ENCODE assay signal across 1 cellular context in genomic region chr2:10304458-10305253, GRCh38.
A peak's percentile ranks its signal among the peaks of the same experiment; 100 is the strongest.
TF ChIP-seq lines count a peak whose summit lies in the region.

No MANE protein-coding gene starts in this region.

TF ChIP-seq in HepG2, 621 proteins besides CTCF, POLR2A, EP300 and RAD21 (continued from another document and continues in another):
- TF ChIP-seq POGK (CRISPR knock-in tag; conservative IDR thresholded peaks at IDR 0.05) (0 out of 2 replicates have a peak, but pooled peaks have one; percentile 6), AGO1 (IDR thresholded peaks at IDR 0.05; ENCODE audit: low read depth, low read length, poor library complexity, severe bottlenecking) (peak; percentile 5), TGIF2 (CRISPR knock-in tag; IDR thresholded peaks at IDR 0.05) (no peak), ZNF674 (CRISPR knock-in tag; IDR thresholded peaks at IDR 0.05; ENCODE audit: low read depth) (no peak), MEIS1 (CRISPR knock-in tag; IDR thresholded peaks at IDR 0.05; ENCODE audit: borderline replicate concordance) (no peak), ZNF740 (CRISPR knock-in tag; IDR thresholded peaks at IDR 0.05) (no peak), ZNF414 (CRISPR knock-in tag; IDR thresholded peaks at IDR 0.05) (no peak), HNRNPUL1 (IDR thresholded peaks at IDR 0.05; ENCODE audit: low read depth, low read length) (no peak), DRAP1 (CRISPR knock-in tag; IDR thresholded peaks at IDR 0.05) (no peak), NFE2L1 (CRISPR knock-in tag; IDR thresholded peaks at IDR 0.05; ENCODE audit: borderline replicate concordance) (0 out of 2 replicates have a peak, but pooled peaks have one; percentile 18), HOXA5 (CRISPR knock-in tag; IDR thresholded peaks at IDR 0.05) (no peak), TEAD3 (CRISPR knock-in tag; optimal IDR thresholded peaks at IDR 0.05; ENCODE audit: borderline replicate concordance) (no peak), ARID5B (CRISPR knock-in tag; IDR thresholded peaks at IDR 0.05) (no peak), ZNF143 (CRISPR knock-in tag; IDR thresholded peaks at IDR 0.05) (no peak), HOXD1 (CRISPR knock-in tag; IDR thresholded peaks at IDR 0.05) (no peak), PLRG1 (conservative IDR thresholded peaks at IDR 0.05) (no peak), ZNF564 (CRISPR knock-in tag; IDR thresholded peaks at IDR 0.05) (no peak), SKIL (CRISPR knock-in tag; IDR thresholded peaks at IDR 0.05; ENCODE audit: borderline replicate concordance) (no peak), ZNF510 (CRISPR knock-in tag; IDR thresholded peaks at IDR 0.05; ENCODE audit: low read depth) (no peak), ZNF773 (CRISPR knock-in tag; IDR thresholded peaks at IDR 0.05; ENCODE audit: borderline replicate concordance) (no peak), ARID3A (IDR thresholded peaks at IDR 0.05; ENCODE audit: low read depth, low read length) (no peak), DDIT3 (CRISPR knock-in tag; IDR thresholded peaks at IDR 0.05) (no peak), ZNF597 (CRISPR knock-in tag; IDR thresholded peaks at IDR 0.05) (no peak), ZNF672 (CRISPR knock-in tag; IDR thresholded peaks at IDR 0.05) (no peak), ARNT (IDR thresholded peaks at IDR 0.05) (no peak), CHD2 (IDR thresholded peaks at IDR 0.05; ENCODE audit: low read depth, low read length) (no peak), YEATS4 (CRISPR knock-in tag; IDR thresholded peaks at IDR 0.05; ENCODE audit: borderline replicate concordance) (no peak), ZFYVE20 (CRISPR knock-in tag; IDR thresholded peaks at IDR 0.05; ENCODE audit: borderline replicate concordance, low read depth) (no peak), ZNF446 (CRISPR knock-in tag; IDR thresholded peaks at IDR 0.05) (no peak), ZNF563 (CRISPR knock-in tag; IDR thresholded peaks at IDR 0.05) (0 out of 2 replicates have a peak, but pooled peaks have one; percentile 8), SOX6 (IDR thresholded peaks at IDR 0.05) (no peak), SOX6 (CRISPR knock-in tag; IDR thresholded peaks at IDR 0.05) (no peak), HNRNPLL (IDR thresholded peaks at IDR 0.05; ENCODE audit: low read depth, low read length, poor library complexity, severe bottlenecking) (peak; percentile 2), GATA4 (IDR thresholded peaks at IDR 0.05; ENCODE audit: borderline replicate concordance, low read depth) (no peak), ZBTB7B (CRISPR knock-in tag; IDR thresholded peaks at IDR 0.05) (no peak), XRCC5 (optimal IDR thresholded peaks at IDR 0.05; ENCODE audit: low read length) (no peak), SIX1 (CRISPR knock-in tag; IDR thresholded peaks at IDR 0.05; ENCODE audit: borderline replicate concordance) (no peak), ZNF343 (CRISPR knock-in tag; IDR thresholded peaks at IDR 0.05) (0 out of 2 replicates have a peak, but pooled peaks have one; percentile 9), NFYB (CRISPR knock-in tag; IDR thresholded peaks at IDR 0.05) (no peak), ZBTB20 (CRISPR knock-in tag; IDR thresholded peaks at IDR 0.05; ENCODE audit: borderline replicate concordance, low read depth) (no peak), THAP9 (CRISPR knock-in tag; IDR thresholded peaks at IDR 0.05; ENCODE audit: borderline replicate concordance) (0 out of 2 replicates have a peak, but pooled peaks have one; percentile 3), ZNF782 (CRISPR knock-in tag; IDR thresholded peaks at IDR 0.05; ENCODE audit: borderline replicate concordance) (no peak), DR1 (CRISPR knock-in tag; IDR thresholded peaks at IDR 0.05) (no peak), ZNF335 (CRISPR knock-in tag; IDR thresholded peaks at IDR 0.05) (no peak), MAFF (IDR thresholded peaks at IDR 0.05; ENCODE audit: low read depth, low read length) (no peak), REST (IDR thresholded peaks at IDR 0.05; ENCODE audit: borderline replicate concordance in 1 of 2, low read depth in 1 of 2, low read length in 2 of 2) (no peak), CHCHD3 (CRISPR knock-in tag; IDR thresholded peaks at IDR 0.05) (no peak)
